In the genomic region with DNA sequence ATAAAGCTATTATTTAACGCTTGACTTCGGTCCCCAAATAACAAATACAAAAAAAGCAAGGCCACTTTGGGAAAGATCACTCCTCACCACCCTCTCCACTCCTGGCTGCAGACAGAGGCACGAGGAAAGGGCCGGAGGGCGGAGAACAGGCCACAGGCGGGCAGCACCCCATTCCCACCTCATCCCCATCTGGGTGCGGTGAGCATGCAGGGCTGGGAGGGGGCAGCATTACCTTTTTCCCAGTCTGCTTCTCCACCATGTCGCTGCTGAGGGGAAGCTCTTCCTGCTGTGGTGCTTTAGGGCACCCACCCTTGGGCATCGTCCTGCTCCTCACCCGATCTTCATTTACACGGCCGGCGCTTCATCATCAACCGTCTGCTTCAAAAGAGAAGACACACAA, we compare ENCODE assay signal across 8 cellular contexts.
DNase-seq lines count a peak whose midpoint lies in the region; ATAC-seq and TF ChIP-seq lines count a peak whose summit lies in the region.

No MANE protein-coding gene starts in this region.

- no peak for TF ChIP-seq POLR2A in uterus (IDR thresholded peaks at IDR 0.05)

- no peak overlapping the region for H2AFZ ChIP-seq in Karpas-422 (ENCODE audit: low read length)
- no peak overlapping the region for H2AFZ ChIP-seq in neural progenitor cell (replicated peaks)

- H3K36me3 ChIP-seq in Karpas-422 (ENCODE audit: insufficient read depth, low read length) (no peaks in the 10 kb centered on the region), colonic mucosa (no peaks in the 10 kb centered on the region), neural progenitor cell (no peaks in the 10 kb centered on the region), uterus (no peaks in the 10 kb centered on the region)

- H3K79me2 ChIP-seq in Karpas-422 (ENCODE audit: low read length) (peaks cover 66% of the 10 kb centered on the region), neural progenitor cell (ENCODE audit: low read depth) (peaks cover 100% of the 10 kb centered on the region)

- H3K4me1 ChIP-seq in Karpas-422 (ENCODE audit: low read length): peaks cover 51% of the 10 kb centered on the region
- peaks cover 44% of the 10 kb centered on the region for H3K4me1 ChIP-seq in colonic mucosa
- H3K4me1 ChIP-seq in neural progenitor cell: peaks cover 15% of the 10 kb centered on the region
- H3K4me1 ChIP-seq in uterus: peaks cover 6 to 30% of the 10 kb centered on the region in 2 donors

- H3F3A ChIP-seq in neural progenitor cell (ENCODE audit: low read depth): peaks cover 4% of the 10 kb centered on the region

- no peak for TF ChIP-seq CTCF in CD4-positive, alpha-beta T cell (IDR thresholded peaks at IDR 0.05)
- TF ChIP-seq CTCF in colonic mucosa (IDR thresholded peaks at IDR 0.05) (no peak), neural progenitor cell (IDR thresholded peaks at IDR 0.05) (no peak), uterus (IDR thresholded peaks at IDR 0.05) (no peak)

- no peaks in the 10 kb centered on the region for H3K9me3 ChIP-seq in CD4-positive, alpha-beta T cell (ENCODE audit: control insufficient read depth, low read length)
- H3K9me3 ChIP-seq in Karpas-422 (ENCODE audit: low read length): no peaks in the 10 kb centered on the region
- no peaks in the 10 kb centered on the region for H3K9me3 ChIP-seq in colonic mucosa
- H3K9me3 ChIP-seq in neural progenitor cell (ENCODE audit: low read depth): no peaks in the 10 kb centered on the region
- H3K9me3 ChIP-seq in uterus: no peaks in the 10 kb centered on the region

- CTCF ChIA-PET in CD4-positive, alpha-beta T cell (lab: Charles Lee): interaction anchor here (0.6 to 1.8 kb wide), 5 partner anchors 13 to 443 kb away, joined by 3 to 7 read pairs (median 3); partner anchors contain the start of gene SPG7

- no peaks in the 10 kb centered on the region for H3K9me3 Mint-ChIP-seq in CD4-positive, alpha-beta T cell
- no peaks in the 10 kb centered on the region for H3K9me3 Mint-ChIP-seq in neural progenitor cell

- ATAC-seq in CD4-positive, alpha-beta T cell (ENCODE audit: poor library complexity): no peak
- no peak for ATAC-seq in GM21619 (IDR thresholded peaks at IDR 0.05; ENCODE audit: unreplicated experiment)

- POLR2A ChIA-PET in CD4-positive, alpha-beta T cell (lab: Charles Lee): interaction anchor here (1.0 to 3.8 kb wide), 14 partner anchors 9 to 218 kb away, joined by 3 to 16 read pairs (median 6); partner anchors contain the start of gene SPG7

- H3K27ac ChIP-seq in CD4-positive, alpha-beta T cell (ENCODE audit: low read depth, low read length): peak overlapping the region; percentile 93
- H3K27ac ChIP-seq in Karpas-422 (ENCODE audit: low read length) (no peak overlapping the region), colonic mucosa (peak overlapping the region; percentile 29), neural progenitor cell (no peak overlapping the region), uterus (no peak overlapping the region)

- peaks cover 64% of the 10 kb centered on the region for H4K20me1 ChIP-seq in Karpas-422 (ENCODE audit: insufficient read depth, low read depth, low read length)
- peaks cover 100% of the 10 kb centered on the region for H4K20me1 ChIP-seq in neural progenitor cell (ENCODE audit: low read depth)

- H3K4me1 Mint-ChIP-seq in CD4-positive, alpha-beta T cell (ENCODE audit: low read depth): peaks cover 92% of the 10 kb centered on the region
- peaks cover 47% of the 10 kb centered on the region for H3K4me1 Mint-ChIP-seq in neural progenitor cell

- intact Hi-C loops in CD4-positive, alpha-beta T cell (cut with DNase I, micrococcal nuclease): loop anchor here (1.0 to 5.0 kb wide), 5 partner anchors 14 to 189 kb away; no protein-coding TSS in a partner anchor
- intact Hi-C loops in colonic mucosa (cut with DNase I) (no loop called here), uterus (cut with DNase I; ENCODE audit: low total_unique reads) (no loop called here)

- H3K27me3 ChIP-seq in CD4-positive, alpha-beta T cell (ENCODE audit: control insufficient read depth, insufficient read depth, low read length): no peaks in the 10 kb centered on the region
- H3K27me3 ChIP-seq in Karpas-422 (ENCODE audit: low read length) (no peaks in the 10 kb centered on the region), colonic mucosa (no peaks in the 10 kb centered on the region), neural progenitor cell (no peaks in the 10 kb centered on the region), uterus (no peaks in the 10 kb centered on the region)

- no peak for DNase-seq in CD4-positive, alpha-beta T cell
- DNase-seq in Karpas-422: no peak
- no peak for DNase-seq in colonic mucosa
- no peak for DNase-seq in neural progenitor cell (ENCODE audit: low spot score)
- DNase-seq in NCI-H82 (lab: John Stamatoyannopoulos, UW): no peak
- DNase-seq in NK-92 (lab: John Stamatoyannopoulos, UW; ENCODE audit: unreplicated experiment): no peak
- no peak for DNase-seq in uterus

- H3K27me3 Mint-ChIP-seq in CD4-positive, alpha-beta T cell: no peaks in the 10 kb centered on the region
- peaks cover 9% of the 10 kb centered on the region for H3K27me3 Mint-ChIP-seq in neural progenitor cell (ENCODE audit: insufficient read depth, low read depth)

- H3K4me3 ChIP-seq in Karpas-422 (ENCODE audit: low read length) (no peak overlapping the region), colonic mucosa (no peak overlapping the region), neural progenitor cell (no peak overlapping the region), uterus (no peak overlapping the region)

- peak overlapping the region; percentile 29 for H3K4me2 ChIP-seq in Karpas-422 (ENCODE audit: low read depth, low read length, poor library complexity, severe bottlenecking)
- H3K4me2 ChIP-seq in neural progenitor cell: no peak overlapping the region

- H3K9me2 ChIP-seq in Karpas-422 (replicated peaks; ENCODE audit: insufficient read depth, low read length): no peaks in the 10 kb centered on the region

- H3K9ac ChIP-seq in Karpas-422 (ENCODE audit: low read length) (no peak overlapping the region), colonic mucosa (ENCODE audit: low read depth in 2 of 2, low read length in 2 of 2) (no peak overlapping the region), neural progenitor cell (no peak overlapping the region)

- peak overlapping the region; percentile 98 for H3K27ac Mint-ChIP-seq in CD4-positive, alpha-beta T cell
- peak overlapping the region; percentile 3 for H3K27ac Mint-ChIP-seq in neural progenitor cell

- H3K36me3 Mint-ChIP-seq in CD4-positive, alpha-beta T cell (ENCODE audit: low read depth): peaks cover 30% of the 10 kb centered on the region
- peaks cover 7% of the 10 kb centered on the region for H3K36me3 Mint-ChIP-seq in neural progenitor cell

- peak overlapping the region; percentile 82 for H3K4me3 Mint-ChIP-seq in CD4-positive, alpha-beta T cell
- H3K4me3 Mint-ChIP-seq in neural progenitor cell: no peak overlapping the region

Comparison
In these comparisons a context has a peak if more than half of its experiments do, and no peak if none do; other contexts are left out.
1. H3K27ac ChIP-seq: peak in CD4-positive, alpha-beta T cell (single experiment) and colonic mucosa (single experiment); none in Karpas-422 (single experiment), neural progenitor cell (single experiment) and uterus (0 of 2).
2. intact Hi-C loops: an anchor here in CD4-positive, alpha-beta T cell (1.0 to 5.0 kb wide); none called in colonic mucosa and uterus.